ENCODE assay signal across 25 cellular contexts in the genomic region with DNA sequence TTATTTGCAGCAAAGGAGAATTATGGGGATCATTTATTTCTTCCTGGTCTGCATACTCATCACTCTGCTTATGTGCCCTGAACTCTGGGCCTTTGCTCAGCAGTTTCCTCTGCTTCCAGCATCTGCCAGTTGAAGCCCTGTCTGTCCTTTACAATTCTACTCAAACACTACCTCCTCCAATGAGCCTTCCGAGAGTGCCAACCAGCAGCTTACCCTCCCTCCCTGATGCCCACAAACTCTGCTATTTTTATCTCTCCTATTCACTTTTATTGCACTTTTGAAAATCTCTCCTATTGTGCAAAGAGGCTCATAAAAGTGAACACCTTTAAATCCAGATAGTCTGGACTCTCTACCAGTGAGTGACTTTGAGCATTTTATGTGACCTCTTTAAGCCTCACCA.
"Had no signal": no experiment of that assay in that cellular context is flagged by ENCODE, and none has a peak within 500 bp of the region (broad histone marks: within the 10 kb centered on the region; RNA-seq: fewer than 3 reads in every experiment).

No MANE protein-coding gene starts in this region.

- H3K9me3 ChIP-seq: breast epithelium, esophagus squamous epithelium, gastroesophageal sphincter, prostate gland, right atrium auricular region, tibial nerve, uterus had no signal

- H3K4me1 ChIP-seq: breast epithelium had no signal

- DNase-seq: activated CD4-positive, alpha-beta T cell treated with anti-CD3 and anti-CD28 coated beads, Interleukin-2, amount 10 ng/mL, durations not matched to agents 7 days and 5 days; activated naive CD4-positive, alpha-beta T cell treated with Interleukin-2 at 50 U/mL for 16 hours; activated naive CD8-positive, alpha-beta T cell treated with anti-CD3 and anti-CD28 coated beads for 36 hours; activated T-cell treated with anti-CD3 and anti-CD28 coated beads, Interleukin-2, amount 50 U/mL, for 48 hours; amniotic stem cell; esophagus squamous epithelium; head of caudate nucleus; hypothalamus; left ventricle myocardium superior; mammary epithelial cell; nephron progenitor cell; stimulated activated CD4-positive, alpha-beta T cell treated with anti-CD3 and anti-CD28 coated beads, Interleukin-12 subunit alpha, Interleukin-12 subunit beta, amount 100 ng/mL, for 4 hours; stimulated activated CD4-positive, alpha-beta T cell treated with anti-CD3 and anti-CD28 coated beads, Interleukin-4, amount 100 ng/mL, for 4 hours; stimulated activated naive CD8-positive, alpha-beta T cell treated with anti-CD3 and anti-CD28 coated beads, Interleukin-15, Interleukin-2, amounts not matched to agents 100 U/mL and 50 U/mL, for 24 hours; uterus had no signal

- H3K36me3 ChIP-seq: breast epithelium, esophagus squamous epithelium, gastroesophageal sphincter, prostate gland, right atrium auricular region, tibial nerve, uterus had no signal

- H3K9me3 Mint-ChIP-seq: activated CD4-positive, alpha-beta T cell treated with anti-CD3 and anti-CD28 coated beads, Interleukin-2, amount 10 ng/mL, durations not matched to agents 7 days and 5 days; activated naive CD8-positive, alpha-beta T cell treated with anti-CD3 and anti-CD28 coated beads for 36 hours; central memory CD8-positive, alpha-beta T cell; endodermal cell; mesothelial cell of epicardium; nephron progenitor cell had no signal

- H3K27ac ChIP-seq: breast epithelium, coronary artery, prostate gland, right atrium auricular region, tibial nerve had no signal

- H3K27me3 Mint-ChIP-seq: central memory CD8-positive, alpha-beta T cell had no signal

- H3K27me3 ChIP-seq: breast epithelium, esophagus squamous epithelium, gastroesophageal sphincter, right atrium auricular region, tibial nerve, uterus had no signal

- H3K4me3 Mint-ChIP-seq: activated CD4-positive, alpha-beta T cell treated with anti-CD3 and anti-CD28 coated beads, Interleukin-2, amount 10 ng/mL, durations not matched to agents 7 days and 5 days; activated naive CD8-positive, alpha-beta T cell treated with anti-CD3 and anti-CD28 coated beads for 36 hours; central memory CD8-positive, alpha-beta T cell; endodermal cell; mesothelial cell of epicardium; nephron progenitor cell had no signal

- H3K36me3 Mint-ChIP-seq: mesothelial cell of epicardium had no signal

- H3K27ac Mint-ChIP-seq: activated CD4-positive, alpha-beta T cell treated with anti-CD3 and anti-CD28 coated beads, Interleukin-2, amount 10 ng/mL, durations not matched to agents 7 days and 5 days; activated naive CD8-positive, alpha-beta T cell treated with anti-CD3 and anti-CD28 coated beads for 36 hours; mesothelial cell of epicardium; nephron progenitor cell had no signal

- ATAC-seq: activated CD4-positive, CD25-positive, alpha-beta regulatory T cell treated with anti-CD3 and anti-CD28 coated beads, Interleukin-2, amount 50 U/mL, for 24 hours; gastroesophageal sphincter; left ventricle myocardium superior; stimulated activated naive CD8-positive, alpha-beta T cell treated with anti-CD3 and anti-CD28 coated beads, Interleukin-15, Interleukin-2, amounts not matched to agents 100 U/mL and 50 U/mL, for 24 hours had no signal

- H3K4me3 ChIP-seq: breast epithelium, coronary artery, esophagus squamous epithelium, gastroesophageal sphincter, prostate gland, right atrium auricular region, tibial nerve, uterus had no signal
